26 cellular contexts compared by ENCODE assay signal in the genomic region with DNA sequence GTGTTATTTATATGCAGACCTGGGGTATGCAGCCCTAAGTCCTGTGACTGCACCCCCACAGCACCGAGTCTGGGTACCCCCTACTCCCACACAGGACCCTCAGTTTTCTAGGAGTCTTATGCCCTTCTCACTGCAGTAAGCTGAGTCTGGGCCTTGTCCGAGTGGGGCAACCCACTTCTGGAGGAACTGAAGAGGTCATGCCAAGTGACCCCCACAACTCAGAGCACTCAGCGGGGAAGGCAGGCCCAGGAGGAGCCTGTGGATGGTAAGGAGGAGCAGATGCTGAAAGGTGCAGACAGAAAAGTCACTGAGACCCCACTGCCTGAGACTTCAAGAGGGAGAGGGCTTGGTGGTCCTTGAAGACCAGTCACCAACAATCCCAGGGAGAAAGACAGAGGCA.
"Had no signal": no experiment of that assay in that cellular context is flagged by ENCODE, and none has a peak within 500 bp of the region (broad histone marks: within the 10 kb centered on the region; RNA-seq: fewer than 3 reads in every experiment).

No MANE protein-coding gene starts in this region.

- H3K27me3 ChIP-seq: hepatocyte, neutrophil, ovary, right atrium auricular region, right lobe of liver, stomach, testis, thyroid gland, transverse colon, upper lobe of left lung, vagina had no signal

- H3K4me2 ChIP-seq: hepatocyte, smooth muscle cell had no signal

- H3K4me1 ChIP-seq: left ventricle myocardium inferior, right atrium auricular region, right lobe of liver, stomach, testis, transverse colon, vagina had no signal

- H3K9me3 ChIP-seq: left ventricle myocardium inferior, neutrophil, ovary, right atrium auricular region, right lobe of liver, stomach, testis, thyroid gland, transverse colon, upper lobe of left lung, vagina had no signal

- DNase-seq: islet precursor cell; left ventricle myocardium inferior; naive thymus-derived CD8-positive, alpha-beta T cell; occipital lobe; ovary; right lobe of liver; stimulated activated CD4-positive, alpha-beta T cell treated with anti-CD3 and anti-CD28 coated beads, Interleukin-12 subunit alpha, Interleukin-12 subunit beta, amount 100 ng/mL, for 4 hours; stimulated activated CD4-positive, alpha-beta T cell treated with anti-CD3 and anti-CD28 coated beads, Interleukin-15, amount 100 ng/mL, for 24 hours; stimulated activated CD4-positive, alpha-beta T cell treated with anti-CD3 and anti-CD28 coated beads, Interleukin-2, amount 100 ng/mL, for 24 hours; stimulated activated CD4-positive, alpha-beta T cell treated with anti-CD3 and anti-CD28 coated beads, Interleukin-4, amount 100 ng/mL, for 1 hour; stimulated activated naive B cell treated with anti-CD40 and anti-IgM and Interleukin-4, amounts not matched to agents 10 μg/mL and 1 μg/mL and 100 μg/mL, for 72 hours; stimulated activated naive CD8-positive, alpha-beta T cell treated with anti-CD3 and anti-CD28 coated beads, Interleukin-15, Interleukin-2, amounts not matched to agents 100 U/mL and 50 U/mL, for 24 hours; stomach; testis; thyroid gland; transverse colon; upper lobe of left lung had no signal

- H3K27ac Mint-ChIP-seq: memory B cell; nephron; progenitor cell of endocrine pancreas; stimulated activated naive B cell treated with anti-CD40 and anti-IgM and Interleukin-4, amounts not matched to agents 10 μg/mL and 1 μg/mL and 100 μg/mL, for 72 hours had no signal

- H3K27ac ChIP-seq: hepatocyte, left ventricle myocardium inferior, neutrophil, ovary, right atrium auricular region, right lobe of liver, stomach, testis, thyroid gland, transverse colon, upper lobe of left lung, vagina had no signal

- H3K36me3 Mint-ChIP-seq: memory B cell; stimulated activated naive B cell treated with anti-CD40 and anti-IgM and Interleukin-4, amounts not matched to agents 10 μg/mL and 1 μg/mL and 100 μg/mL, for 72 hours had no signal

- H3K4me1 Mint-ChIP-seq: nephron, neural crest cell had no signal

- H3K4me3 ChIP-seq: hepatocyte, left ventricle myocardium inferior, ovary, right atrium auricular region, right lobe of liver, smooth muscle cell, stomach, testis, thyroid gland, transverse colon, upper lobe of left lung, vagina had no signal

- H3K36me3 ChIP-seq: left ventricle myocardium inferior, neutrophil, ovary, right atrium auricular region, right lobe of liver, stomach, thyroid gland, transverse colon, upper lobe of left lung, vagina had no signal

- H3K79me2 ChIP-seq: hepatocyte had no signal

- H2AFZ ChIP-seq: hepatocyte had no signal

- H3K4me3 Mint-ChIP-seq: memory B cell; naive thymus-derived CD8-positive, alpha-beta T cell; nephron; neural crest cell; stimulated activated naive B cell treated with anti-CD40 and anti-IgM and Interleukin-4, amounts not matched to agents 10 μg/mL and 1 μg/mL and 100 μg/mL, for 72 hours had no signal

- H3K9me3 Mint-ChIP-seq: memory B cell, neural crest cell had no signal
